ENCODE assay signal across 21 cellular contexts in the genomic region with DNA sequence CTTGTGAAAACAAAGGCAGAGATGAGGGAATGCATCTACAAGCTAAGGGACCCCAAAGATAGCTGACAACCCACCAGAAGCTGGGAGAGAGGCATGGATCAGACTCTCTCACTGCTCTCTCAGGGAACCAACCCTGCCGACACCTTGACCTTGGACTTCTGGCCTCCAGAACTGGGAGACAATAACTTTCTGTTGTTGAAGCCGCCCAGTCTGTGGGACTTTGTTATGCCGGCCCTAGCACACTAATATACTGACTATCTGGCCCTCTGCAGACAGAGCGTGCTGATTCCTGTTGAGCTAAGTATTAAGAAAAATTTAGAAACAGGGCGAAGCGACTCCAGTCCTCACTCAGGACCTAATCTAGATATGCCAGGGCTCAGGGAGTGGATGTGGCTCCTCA.
"Had no signal": no experiment of that assay in that cellular context is flagged by ENCODE, and none has a peak within 500 bp of the region (broad histone marks: within the 10 kb centered on the region; RNA-seq: fewer than 3 reads in every experiment).

No MANE protein-coding gene starts in this region.

- H3K27ac Mint-ChIP-seq: natural killer cell; neural progenitor cell; stimulated activated effector memory CD8-positive, alpha-beta T cell treated with anti-CD3 and anti-CD28 coated beads, Interleukin-12 subunit alpha, Interleukin-12 subunit beta, amount 100 ng/mL, for 72 hours had no signal

- H3K36me3 ChIP-seq: heart left ventricle, neural progenitor cell, pancreas, suprapubic skin, tibial artery had no signal

- H3K4me1 Mint-ChIP-seq: natural killer cell; stimulated activated effector memory CD8-positive, alpha-beta T cell treated with anti-CD3 and anti-CD28 coated beads, Interleukin-12 subunit alpha, Interleukin-12 subunit beta, amount 100 ng/mL, for 72 hours had no signal

- ATAC-seq: esophagus mucosa; heart left ventricle; left lobe of liver; natural killer cell; pancreas; right cardiac atrium; stimulated activated effector memory CD8-positive, alpha-beta T cell treated with anti-CD3 and anti-CD28 coated beads, Interleukin-12 subunit alpha, Interleukin-12 subunit beta, amount 100 ng/mL, for 72 hours; stimulated activated naive CD8-positive, alpha-beta T cell treated with anti-CD3 and anti-CD28 coated beads, Interleukin-15, Interleukin-2, amounts not matched to agents 100 U/mL and 50 U/mL, for 24 hours had no signal

- DNase-seq: cortex of kidney; dorsolateral prefrontal cortex; effector memory CD4-positive, alpha-beta T cell; heart left ventricle; hippocampal formation; kidney glomerular epithelial cell; mammary epithelial cell; natural killer cell; nucleus accumbens; pancreas; right cardiac atrium; stimulated activated CD4-positive, alpha-beta T cell treated with anti-CD3 and anti-CD28 coated beads, Interleukin-4, amount 100 ng/mL, for 1 hour; stimulated activated CD8-positive, alpha-beta memory T cell treated with anti-CD3 and anti-CD28 coated beads, Interleukin-4, amount 100 ng/mL, for 48 hours; stimulated activated naive CD8-positive, alpha-beta T cell treated with anti-CD3 and anti-CD28 coated beads, Interleukin-15, Interleukin-2, amounts not matched to agents 100 U/mL and 50 U/mL, for 24 hours; tibial artery had no signal

- H3K27ac ChIP-seq: dorsolateral prefrontal cortex, heart left ventricle, neural progenitor cell, suprapubic skin, tibial artery had no signal

- H3K27me3 ChIP-seq: dorsolateral prefrontal cortex, heart left ventricle, neural progenitor cell, pancreas, suprapubic skin, tibial artery had no signal

- H3K36me3 Mint-ChIP-seq: natural killer cell; neural progenitor cell; stimulated activated effector memory CD8-positive, alpha-beta T cell treated with anti-CD3 and anti-CD28 coated beads, Interleukin-12 subunit alpha, Interleukin-12 subunit beta, amount 100 ng/mL, for 72 hours had no signal

- H3K27me3 Mint-ChIP-seq: progenitor cell of endocrine pancreas had no signal

- H3K4me1 ChIP-seq: heart left ventricle, tibial artery had no signal

- H3K9me3 ChIP-seq: heart left ventricle, pancreas, suprapubic skin, tibial artery had no signal

- H3K9me3 Mint-ChIP-seq: natural killer cell; neural progenitor cell; stimulated activated effector memory CD8-positive, alpha-beta T cell treated with anti-CD3 and anti-CD28 coated beads, Interleukin-12 subunit alpha, Interleukin-12 subunit beta, amount 100 ng/mL, for 72 hours had no signal

- H3K4me3 Mint-ChIP-seq: natural killer cell; neural progenitor cell; stimulated activated effector memory CD8-positive, alpha-beta T cell treated with anti-CD3 and anti-CD28 coated beads, Interleukin-12 subunit alpha, Interleukin-12 subunit beta, amount 100 ng/mL, for 72 hours had no signal

- H3K4me3 ChIP-seq: dorsolateral prefrontal cortex, heart left ventricle, neural progenitor cell, pancreas, suprapubic skin, tibial artery had no signal
